In the genomic region with DNA sequence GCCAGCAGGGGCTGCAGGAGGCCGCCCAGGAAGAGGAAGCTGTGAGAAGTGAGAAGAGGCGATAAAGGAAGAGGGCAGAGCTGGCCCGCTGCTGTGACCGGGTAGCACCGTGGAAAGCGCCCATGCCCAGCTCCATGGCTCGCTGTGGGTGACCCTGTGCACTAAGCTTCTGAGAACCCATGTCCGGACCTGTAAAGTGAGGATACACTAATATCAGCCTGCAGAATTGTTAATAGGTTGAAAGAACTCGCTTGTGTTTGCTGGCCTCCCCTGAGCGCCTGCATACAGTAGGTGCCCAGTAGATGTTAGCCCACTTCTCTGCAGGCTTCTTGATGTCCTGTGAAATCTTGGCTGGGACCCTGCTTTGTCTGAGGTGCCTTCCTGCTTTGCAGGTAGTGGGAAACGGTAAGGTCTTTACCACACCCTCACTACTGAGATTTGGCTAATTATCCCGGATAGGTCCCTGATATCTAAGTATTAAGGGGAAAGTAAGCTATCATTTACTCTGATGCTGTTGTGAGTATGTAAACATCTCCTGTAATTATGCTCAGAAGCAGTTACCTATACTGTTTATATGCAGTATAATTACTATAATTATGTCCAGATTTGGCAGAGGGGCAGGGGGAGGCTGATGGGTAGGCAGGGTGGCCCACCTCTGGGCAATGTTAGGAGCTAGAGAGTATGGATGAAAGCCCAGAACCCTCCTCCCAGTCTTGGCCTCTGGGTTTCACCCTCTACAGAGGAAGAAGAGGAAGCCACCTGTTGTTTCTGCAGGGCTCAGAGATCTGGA, we compare ENCODE assay signal across 8 cellular contexts. TPM values are rescaled to one million over a fixed set of nuclear protein-coding genes. Genes with fewer than 3 reads are reported as not detected.
A peak's percentile ranks its signal among the peaks of the same experiment; 100 is the strongest.
DNase-seq lines count a peak whose midpoint lies in the region; ATAC-seq and TF ChIP-seq lines count a peak whose summit lies in the region.

No MANE protein-coding gene starts in this region.

- H3K27ac Mint-ChIP-seq in activated T-cell treated with anti-CD3 and anti-CD28 coated beads, Interleukin-2, amount 50 U/mL, for 24 hours, result peak overlapping the region; percentile 87

- H3K9me3 Mint-ChIP-seq in activated T-cell treated with anti-CD3 and anti-CD28 coated beads, Interleukin-2, amount 50 U/mL, for 24 hours, result no peaks in the 10 kb centered on the region

- no peaks in the 10 kb centered on the region for H3K27me3 Mint-ChIP-seq in activated T-cell treated with anti-CD3 and anti-CD28 coated beads, Interleukin-2, amount 50 U/mL, for 24 hours

- TF ChIP-seq CTCF in esophagus muscularis mucosa (IDR thresholded peaks at IDR 0.05) (no peak), parathyroid adenoma (IDR thresholded peaks at IDR 0.05) (no peak)

- H3K36me3 ChIP-seq in esophagus muscularis mucosa, result no peaks in the 10 kb centered on the region
- no peaks in the 10 kb centered on the region for H3K36me3 ChIP-seq in parathyroid adenoma (ENCODE audit: control insufficient read depth, insufficient read depth, low read length)

- peaks cover 52% of the 10 kb centered on the region for H3K4me1 Mint-ChIP-seq in activated T-cell treated with anti-CD3 and anti-CD28 coated beads, Interleukin-2, amount 50 U/mL, for 24 hours (ENCODE audit: low read depth)

- peak overlapping the region; percentile 45 for H3K4me2 ChIP-seq in parathyroid adenoma (ENCODE audit: low read length)

- H3K27ac ChIP-seq in esophagus muscularis mucosa (replicated peaks in 1 of 4) (peak overlapping the region; percentile 95 to 98 (median 97)), parathyroid adenoma (peak overlapping the region; percentile 9)

- TF ChIP-seq EP300 in esophagus muscularis mucosa (IDR thresholded peaks at IDR 0.05), result no peak

- no peaks in the 10 kb centered on the region for H3K36me3 Mint-ChIP-seq in activated T-cell treated with anti-CD3 and anti-CD28 coated beads, Interleukin-2, amount 50 U/mL, for 24 hours (ENCODE audit: low read depth)

- H3K27me3 ChIP-seq in esophagus muscularis mucosa (no peaks in the 10 kb centered on the region), parathyroid adenoma (ENCODE audit: control insufficient read depth, insufficient read depth, low read length) (no peaks in the 10 kb centered on the region)

- 22% methylated on average over 12 of the region's 12 CpGs for WGBS in esophagus muscularis mucosa

- H3K4me3 Mint-ChIP-seq in activated T-cell treated with anti-CD3 and anti-CD28 coated beads, Interleukin-2, amount 50 U/mL, for 24 hours, result peak overlapping the region; percentile 81

- DNase-seq in activated T-cell treated with anti-CD3 and anti-CD28 coated beads, Interleukin-2, amount 50 U/mL, for 24 hours, result no peak
- DNase-seq in activated T-cell treated with anti-CD3 and anti-CD28 coated beads, Interleukin-2, amount 50 U/mL, for 1 hour, result no peak
- DNase-seq in esophagus muscularis mucosa (ENCODE audit: extremely low spot score) (no peak), HCEC 1CT (no peak)
- no peak for DNase-seq in stimulated activated CD4-positive, alpha-beta T cell treated with anti-CD3 and anti-CD28 coated beads, Interleukin-4, amount 100 ng/mL, for 1 hour

- H3K79me2 ChIP-seq in parathyroid adenoma, result no peaks in the 10 kb centered on the region

- peak; percentile 29; the same call in 2 of the 3 replicates for ATAC-seq in SK-N-SH treated with all-trans-retinoic acid at 6 μM for 48 hours
- no peak for ATAC-seq in GM18867 (IDR thresholded peaks at IDR 0.05; ENCODE audit: unreplicated experiment)

- H2AFZ ChIP-seq in parathyroid adenoma, result peak overlapping the region; percentile 81

- peaks cover 39 to 56% (median 50%) of the 10 kb centered on the region in 4 donors for H3K4me1 ChIP-seq in esophagus muscularis mucosa
- H3K4me1 ChIP-seq in parathyroid adenoma, result no peaks in the 10 kb centered on the region

- H3K4me3 ChIP-seq in esophagus muscularis mucosa (peak overlapping the region; percentile 88 to 98 (median 92)), parathyroid adenoma (ENCODE audit: low read depth, low read length) (no peak overlapping the region)

- H3K9me3 ChIP-seq in esophagus muscularis mucosa (no peaks in the 10 kb centered on the region), parathyroid adenoma (ENCODE audit: control insufficient read depth, low read length) (no peaks in the 10 kb centered on the region)

- intact Hi-C loops in esophagus muscularis mucosa (cut with DNase I), result no loop called here

- H3K9ac ChIP-seq in parathyroid adenoma, result no peak overlapping the region

- no peak for TF ChIP-seq POLR2A in esophagus muscularis mucosa (IDR thresholded peaks at IDR 0.05; ENCODE audit: low read depth)

TF ChIP-seq in SK-N-SH treated with all-trans-retinoic acid at 6 μM for 48 hours, 23 proteins besides CTCF, POLR2A, EP300 and RAD21:
- no peak for TF ChIP-seq CREB5 (CRISPR knock-in tag; IDR thresholded peaks at IDR 0.05; ENCODE audit: low read depth)
- no peak for TF ChIP-seq ESRRG (CRISPR knock-in tag; IDR thresholded peaks at IDR 0.05)
- TF ChIP-seq TCF4 (CRISPR knock-in tag; IDR thresholded peaks at IDR 0.05; ENCODE audit: borderline replicate concordance), result no peak
- TF ChIP-seq ARNTL (CRISPR knock-in tag; IDR thresholded peaks at IDR 0.05; ENCODE audit: borderline replicate concordance, low read depth), result no peak
- no peak for TF ChIP-seq ISL1 (CRISPR knock-in tag; IDR thresholded peaks at IDR 0.05)
- TF ChIP-seq ZNF565 (CRISPR knock-in tag; conservative IDR thresholded peaks at IDR 0.05; ENCODE audit: low read depth), result no peak
- TF ChIP-seq BACH2 (CRISPR knock-in tag; IDR thresholded peaks at IDR 0.05; ENCODE audit: borderline replicate concordance), result no peak
- TF ChIP-seq, protein P1, sequence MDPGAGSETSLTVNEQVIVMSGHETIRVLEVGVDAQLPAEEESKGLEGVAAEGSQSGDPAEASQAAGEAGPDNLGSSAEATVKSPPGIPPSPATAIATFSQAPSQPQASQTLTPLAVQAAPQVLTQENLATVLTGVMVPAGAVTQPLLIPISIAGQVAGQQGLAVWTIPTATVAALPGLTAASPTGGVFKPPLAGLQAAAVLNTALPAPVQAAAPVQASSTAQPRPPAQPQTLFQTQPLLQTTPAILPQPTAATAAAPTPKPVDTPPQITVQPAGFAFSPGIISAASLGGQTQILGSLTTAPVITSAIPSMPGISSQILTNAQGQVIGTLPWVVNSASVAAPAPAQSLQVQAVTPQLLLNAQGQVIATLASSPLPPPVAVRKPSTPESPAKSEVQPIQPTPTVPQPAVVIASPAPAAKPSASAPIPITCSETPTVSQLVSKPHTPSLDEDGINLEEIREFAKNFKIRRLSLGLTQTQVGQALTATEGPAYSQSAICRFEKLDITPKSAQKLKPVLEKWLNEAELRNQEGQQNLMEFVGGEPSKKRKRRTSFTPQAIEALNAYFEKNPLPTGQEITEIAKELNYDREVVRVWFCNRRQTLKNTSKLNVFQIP (CRISPR knock-in tag; IDR thresholded peaks at IDR 0.05; ENCODE audit: borderline replicate concordance, low read depth), result no peak
- no peak for TF ChIP-seq ZNF70 (CRISPR knock-in tag; IDR thresholded peaks at IDR 0.05)
- no peak for TF ChIP-seq OSR1 (CRISPR knock-in tag; IDR thresholded peaks at IDR 0.05)
- TF ChIP-seq ZFP3 (CRISPR knock-in tag; IDR thresholded peaks at IDR 0.05), result no peak
- no peak for TF ChIP-seq GLIS3 (CRISPR knock-in tag; IDR thresholded peaks at IDR 0.05)
- no peak for TF ChIP-seq TOX (CRISPR knock-in tag; IDR thresholded peaks at IDR 0.05; ENCODE audit: borderline replicate concordance)
- no peak for TF ChIP-seq PPARA (CRISPR knock-in tag; IDR thresholded peaks at IDR 0.05; ENCODE audit: borderline replicate concordance)
- no peak for TF ChIP-seq SNAI2 (CRISPR knock-in tag; IDR thresholded peaks at IDR 0.05)

RNA-seq across cellular contexts. Expression of gene ARRB1, which starts 1.2 kb away (rescaled TPM):
- total RNA-seq in esophagus muscularis mucosa, result 100 to 1,000 TPM in 1 of 4 donors, 10 to 100 TPM in 3; 41.1 to 102 (median 76.7) TPM

RNA-seq across cellular contexts. Expression of gene RPS3, which starts 46.7 kb away (rescaled TPM):
- 1,000 to 10,000 TPM in 3 of 4 donors, 100 to 1,000 TPM in 1; 879 to 1,878 (median 1,387) TPM for total RNA-seq in esophagus muscularis mucosa
